2 cellular contexts compared by ENCODE assay signal in the genomic region with DNA sequence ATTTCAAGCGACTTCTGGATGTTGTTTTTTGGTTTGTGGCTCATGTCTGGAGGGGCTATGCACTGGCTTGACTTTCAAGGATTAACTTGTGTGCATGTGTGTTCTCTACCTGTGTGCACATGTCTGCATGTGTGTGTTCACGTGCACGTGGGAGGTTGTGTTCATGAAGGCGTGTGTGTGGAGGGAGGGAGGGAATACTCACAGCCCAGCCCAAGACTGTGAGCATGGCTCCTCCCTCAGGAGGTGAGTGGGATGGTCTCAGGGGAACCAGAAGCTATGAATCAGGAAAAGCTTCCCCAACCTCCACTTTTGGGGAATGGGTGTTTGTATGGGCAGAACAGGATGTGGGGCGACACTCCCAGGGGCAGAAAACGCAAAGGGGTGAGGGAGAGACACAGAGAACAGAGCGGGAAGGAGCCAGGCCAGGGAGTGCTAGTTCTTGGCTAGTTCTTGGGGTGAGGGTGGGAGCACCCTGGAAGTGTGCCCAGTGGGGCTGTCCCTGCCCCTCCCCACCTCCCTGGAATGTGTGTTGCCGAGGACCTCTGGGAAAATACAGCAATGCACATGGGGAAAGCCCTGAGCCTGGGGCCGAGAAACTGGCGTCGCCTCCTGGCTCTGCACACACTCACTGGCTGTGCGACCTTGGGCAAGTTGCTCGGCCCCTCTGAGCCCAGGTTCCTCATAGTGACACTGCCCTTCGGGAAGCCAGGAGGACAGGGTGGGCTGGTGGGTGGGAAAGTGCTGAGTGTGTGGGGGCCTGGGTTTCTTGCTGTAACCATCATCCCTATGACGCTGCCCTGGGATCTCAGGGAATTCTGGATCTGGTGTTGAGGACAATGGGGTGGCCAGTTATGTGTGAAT.
TF ChIP-seq lines count a peak whose summit lies in the region.

No MANE protein-coding gene starts in this region.

TF ChIP-seq in IMR-90, 13 proteins besides CTCF, POLR2A, EP300 and RAD21:
- no peak for TF ChIP-seq NFE2L2 (IDR thresholded peaks at IDR 0.05; ENCODE audit: low read depth, low read length)
- no peak for TF ChIP-seq SMC3 (IDR thresholded peaks at IDR 0.05; ENCODE audit: low read depth, low read length)
- TF ChIP-seq, protein P1, sequence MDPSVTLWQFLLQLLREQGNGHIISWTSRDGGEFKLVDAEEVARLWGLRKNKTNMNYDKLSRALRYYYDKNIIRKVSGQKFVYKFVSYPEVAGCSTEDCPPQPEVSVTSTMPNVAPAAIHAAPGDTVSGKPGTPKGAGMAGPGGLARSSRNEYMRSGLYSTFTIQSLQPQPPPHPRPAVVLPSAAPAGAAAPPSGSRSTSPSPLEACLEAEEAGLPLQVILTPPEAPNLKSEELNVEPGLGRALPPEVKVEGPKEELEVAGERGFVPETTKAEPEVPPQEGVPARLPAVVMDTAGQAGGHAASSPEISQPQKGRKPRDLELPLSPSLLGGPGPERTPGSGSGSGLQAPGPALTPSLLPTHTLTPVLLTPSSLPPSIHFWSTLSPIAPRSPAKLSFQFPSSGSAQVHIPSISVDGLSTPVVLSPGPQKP (IDR thresholded peaks at IDR 0.05; ENCODE audit: borderline replicate concordance, low read depth, low read length), result no peak
- TF ChIP-seq CEBPB (IDR thresholded peaks at IDR 0.05; ENCODE audit: low read depth, low read length), result no peak
- TF ChIP-seq, protein P2, sequence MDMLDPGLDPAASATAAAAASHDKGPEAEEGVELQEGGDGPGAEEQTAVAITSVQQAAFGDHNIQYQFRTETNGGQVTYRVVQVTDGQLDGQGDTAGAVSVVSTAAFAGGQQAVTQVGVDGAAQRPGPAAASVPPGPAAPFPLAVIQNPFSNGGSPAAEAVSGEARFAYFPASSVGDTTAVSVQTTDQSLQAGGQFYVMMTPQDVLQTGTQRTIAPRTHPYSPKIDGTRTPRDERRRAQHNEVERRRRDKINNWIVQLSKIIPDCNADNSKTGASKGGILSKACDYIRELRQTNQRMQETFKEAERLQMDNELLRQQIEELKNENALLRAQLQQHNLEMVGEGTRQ (IDR thresholded peaks at IDR 0.05; ENCODE audit: low read depth, low read length), result no peak
- TF ChIP-seq BHLHE40 (IDR thresholded peaks at IDR 0.05; ENCODE audit: low read depth, low read length), result no peak
- no peak for TF ChIP-seq RCOR1 (IDR thresholded peaks at IDR 0.05; ENCODE audit: insufficient replicate concordance, low read length)
- no peak for TF ChIP-seq RFX5 (IDR thresholded peaks at IDR 0.05; ENCODE audit: low read depth, low read length)

TF ChIP-seq in K562, 482 proteins besides CTCF, POLR2A, EP300 and RAD21 (continues in another document):
- peak; percentile 46; the same call in 1 of the 2 replicates for TF ChIP-seq CXXC5 (CRISPR knock-in tag; IDR thresholded peaks at IDR 0.05)
- peak; percentile 18 to 53; a peak in 2 of 4 replicates for TF ChIP-seq MAZ (CRISPR knock-in tag; conservative IDR thresholded peaks at IDR 0.05 in 1 of 2, IDR thresholded peaks at IDR 0.05 in 1 of 2)
- TF ChIP-seq, protein P3, sequence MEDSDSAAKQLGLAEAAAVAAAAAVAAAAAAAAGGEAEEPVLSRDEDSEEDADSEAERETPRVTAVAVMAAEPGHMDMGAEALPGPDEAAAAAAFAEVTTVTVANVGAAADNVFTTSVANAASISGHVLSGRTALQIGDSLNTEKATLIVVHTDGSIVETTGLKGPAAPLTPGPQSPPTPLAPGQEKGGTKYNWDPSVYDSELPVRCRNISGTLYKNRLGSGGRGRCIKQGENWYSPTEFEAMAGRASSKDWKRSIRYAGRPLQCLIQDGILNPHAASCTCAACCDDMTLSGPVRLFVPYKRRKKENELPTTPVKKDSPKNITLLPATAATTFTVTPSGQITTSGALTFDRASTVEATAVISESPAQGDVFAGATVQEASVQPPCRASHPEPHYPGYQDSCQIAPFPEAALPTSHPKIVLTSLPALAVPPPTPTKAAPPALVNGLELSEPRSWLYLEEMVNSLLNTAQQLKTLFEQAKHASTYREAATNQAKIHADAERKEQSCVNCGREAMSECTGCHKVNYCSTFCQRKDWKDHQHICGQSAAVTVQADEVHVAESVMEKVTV (CRISPR knock-in tag; IDR thresholded peaks at IDR 0.05), result peak; percentile 44; the same call in 1 of the 2 replicates
- TF ChIP-seq, protein P4, sequence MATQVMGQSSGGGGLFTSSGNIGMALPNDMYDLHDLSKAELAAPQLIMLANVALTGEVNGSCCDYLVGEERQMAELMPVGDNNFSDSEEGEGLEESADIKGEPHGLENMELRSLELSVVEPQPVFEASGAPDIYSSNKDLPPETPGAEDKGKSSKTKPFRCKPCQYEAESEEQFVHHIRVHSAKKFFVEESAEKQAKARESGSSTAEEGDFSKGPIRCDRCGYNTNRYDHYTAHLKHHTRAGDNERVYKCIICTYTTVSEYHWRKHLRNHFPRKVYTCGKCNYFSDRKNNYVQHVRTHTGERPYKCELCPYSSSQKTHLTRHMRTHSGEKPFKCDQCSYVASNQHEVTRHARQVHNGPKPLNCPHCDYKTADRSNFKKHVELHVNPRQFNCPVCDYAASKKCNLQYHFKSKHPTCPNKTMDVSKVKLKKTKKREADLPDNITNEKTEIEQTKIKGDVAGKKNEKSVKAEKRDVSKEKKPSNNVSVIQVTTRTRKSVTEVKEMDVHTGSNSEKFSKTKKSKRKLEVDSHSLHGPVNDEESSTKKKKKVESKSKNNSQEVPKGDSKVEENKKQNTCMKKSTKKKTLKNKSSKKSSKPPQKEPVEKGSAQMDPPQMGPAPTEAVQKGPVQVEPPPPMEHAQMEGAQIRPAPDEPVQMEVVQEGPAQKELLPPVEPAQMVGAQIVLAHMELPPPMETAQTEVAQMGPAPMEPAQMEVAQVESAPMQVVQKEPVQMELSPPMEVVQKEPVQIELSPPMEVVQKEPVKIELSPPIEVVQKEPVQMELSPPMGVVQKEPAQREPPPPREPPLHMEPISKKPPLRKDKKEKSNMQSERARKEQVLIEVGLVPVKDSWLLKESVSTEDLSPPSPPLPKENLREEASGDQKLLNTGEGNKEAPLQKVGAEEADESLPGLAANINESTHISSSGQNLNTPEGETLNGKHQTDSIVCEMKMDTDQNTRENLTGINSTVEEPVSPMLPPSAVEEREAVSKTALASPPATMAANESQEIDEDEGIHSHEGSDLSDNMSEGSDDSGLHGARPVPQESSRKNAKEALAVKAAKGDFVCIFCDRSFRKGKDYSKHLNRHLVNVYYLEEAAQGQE (CRISPR knock-in tag; IDR thresholded peaks at IDR 0.05; ENCODE audit: low read depth), result no peak
- TF ChIP-seq, protein P5, sequence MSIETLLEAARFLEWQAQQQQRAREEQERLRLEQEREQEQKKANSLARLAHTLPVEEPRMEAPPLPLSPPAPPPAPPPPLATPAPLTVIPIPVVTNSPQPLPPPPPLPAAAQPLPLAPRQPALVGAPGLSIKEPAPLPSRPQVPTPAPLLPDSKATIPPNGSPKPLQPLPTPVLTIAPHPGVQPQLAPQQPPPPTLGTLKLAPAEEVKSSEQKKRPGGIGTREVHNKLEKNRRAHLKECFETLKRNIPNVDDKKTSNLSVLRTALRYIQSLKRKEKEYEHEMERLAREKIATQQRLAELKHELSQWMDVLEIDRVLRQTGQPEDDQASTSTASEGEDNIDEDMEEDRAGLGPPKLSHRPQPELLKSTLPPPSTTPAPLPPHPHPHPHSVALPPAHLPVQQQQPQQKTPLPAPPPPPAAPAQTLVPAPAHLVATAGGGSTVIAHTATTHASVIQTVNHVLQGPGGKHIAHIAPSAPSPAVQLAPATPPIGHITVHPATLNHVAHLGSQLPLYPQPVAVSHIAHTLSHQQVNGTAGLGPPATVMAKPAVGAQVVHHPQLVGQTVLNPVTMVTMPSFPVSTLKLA (conservative IDR thresholded peaks at IDR 0.05), result peak; percentile 82 to 87
- no peak for TF ChIP-seq ZNF140 (CRISPR knock-in tag; IDR thresholded peaks at IDR 0.05)
- no peak for TF ChIP-seq SRSF7 (optimal IDR thresholded peaks at IDR 0.05; ENCODE audit: low read depth, low read length)
- peak; percentile 59 to 69 for TF ChIP-seq FOXK2 (conservative IDR thresholded peaks at IDR 0.05 in 1 of 2, IDR thresholded peaks at IDR 0.05 in 1 of 2; ENCODE audit: low read depth in 2 of 2)
- TF ChIP-seq, protein P6, sequence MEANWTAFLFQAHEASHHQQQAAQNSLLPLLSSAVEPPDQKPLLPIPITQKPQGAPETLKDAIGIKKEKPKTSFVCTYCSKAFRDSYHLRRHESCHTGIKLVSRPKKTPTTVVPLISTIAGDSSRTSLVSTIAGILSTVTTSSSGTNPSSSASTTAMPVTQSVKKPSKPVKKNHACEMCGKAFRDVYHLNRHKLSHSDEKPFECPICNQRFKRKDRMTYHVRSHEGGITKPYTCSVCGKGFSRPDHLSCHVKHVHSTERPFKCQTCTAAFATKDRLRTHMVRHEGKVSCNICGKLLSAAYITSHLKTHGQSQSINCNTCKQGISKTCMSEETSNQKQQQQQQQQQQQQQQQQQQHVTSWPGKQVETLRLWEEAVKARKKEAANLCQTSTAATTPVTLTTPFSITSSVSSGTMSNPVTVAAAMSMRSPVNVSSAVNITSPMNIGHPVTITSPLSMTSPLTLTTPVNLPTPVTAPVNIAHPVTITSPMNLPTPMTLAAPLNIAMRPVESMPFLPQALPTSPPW (CRISPR knock-in tag; IDR thresholded peaks at IDR 0.05), result peak; percentile 59
- 0 out of 2 replicates have a peak, but pooled peaks have one; percentile 24 for TF ChIP-seq NFIC (IDR thresholded peaks at IDR 0.05)
- no peak for TF ChIP-seq BMI1 (IDR thresholded peaks at IDR 0.05; ENCODE audit: low read length)
- TF ChIP-seq, protein P7, sequence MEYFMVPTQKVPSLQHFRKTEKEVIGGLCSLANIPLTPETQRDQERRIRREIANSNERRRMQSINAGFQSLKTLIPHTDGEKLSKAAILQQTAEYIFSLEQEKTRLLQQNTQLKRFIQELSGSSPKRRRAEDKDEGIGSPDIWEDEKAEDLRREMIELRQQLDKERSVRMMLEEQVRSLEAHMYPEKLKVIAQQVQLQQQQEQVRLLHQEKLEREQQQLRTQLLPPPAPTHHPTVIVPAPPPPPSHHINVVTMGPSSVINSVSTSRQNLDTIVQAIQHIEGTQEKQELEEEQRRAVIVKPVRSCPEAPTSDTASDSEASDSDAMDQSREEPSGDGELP (CRISPR knock-in tag; IDR thresholded peaks at IDR 0.05; ENCODE audit: borderline replicate concordance), result peak; percentile 25; the same call in 1 of the 2 replicates
- peak; percentile 58 for TF ChIP-seq L3MBTL2 (IDR thresholded peaks at IDR 0.05)
- TF ChIP-seq ZNF232 (CRISPR knock-in tag; IDR thresholded peaks at IDR 0.05), result no peak
- peak; percentile 65 for TF ChIP-seq EGR1 (conservative IDR thresholded peaks at IDR 0.05)
- TF ChIP-seq, protein P8, sequence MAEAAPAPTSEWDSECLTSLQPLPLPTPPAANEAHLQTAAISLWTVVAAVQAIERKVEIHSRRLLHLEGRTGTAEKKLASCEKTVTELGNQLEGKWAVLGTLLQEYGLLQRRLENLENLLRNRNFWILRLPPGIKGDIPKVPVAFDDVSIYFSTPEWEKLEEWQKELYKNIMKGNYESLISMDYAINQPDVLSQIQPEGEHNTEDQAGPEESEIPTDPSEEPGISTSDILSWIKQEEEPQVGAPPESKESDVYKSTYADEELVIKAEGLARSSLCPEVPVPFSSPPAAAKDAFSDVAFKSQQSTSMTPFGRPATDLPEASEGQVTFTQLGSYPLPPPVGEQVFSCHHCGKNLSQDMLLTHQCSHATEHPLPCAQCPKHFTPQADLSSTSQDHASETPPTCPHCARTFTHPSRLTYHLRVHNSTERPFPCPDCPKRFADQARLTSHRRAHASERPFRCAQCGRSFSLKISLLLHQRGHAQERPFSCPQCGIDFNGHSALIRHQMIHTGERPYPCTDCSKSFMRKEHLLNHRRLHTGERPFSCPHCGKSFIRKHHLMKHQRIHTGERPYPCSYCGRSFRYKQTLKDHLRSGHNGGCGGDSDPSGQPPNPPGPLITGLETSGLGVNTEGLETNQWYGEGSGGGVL (CRISPR knock-in tag; IDR thresholded peaks at IDR 0.05), result no peak
- no peak for TF ChIP-seq ZNF23 (CRISPR knock-in tag; IDR thresholded peaks at IDR 0.05)
